1 cellular context compared by ENCODE assay signal in genomic region chr20:45833030-45833882, GRCh38.
TF ChIP-seq lines count a peak whose summit lies in the region.

A gene with protein sequence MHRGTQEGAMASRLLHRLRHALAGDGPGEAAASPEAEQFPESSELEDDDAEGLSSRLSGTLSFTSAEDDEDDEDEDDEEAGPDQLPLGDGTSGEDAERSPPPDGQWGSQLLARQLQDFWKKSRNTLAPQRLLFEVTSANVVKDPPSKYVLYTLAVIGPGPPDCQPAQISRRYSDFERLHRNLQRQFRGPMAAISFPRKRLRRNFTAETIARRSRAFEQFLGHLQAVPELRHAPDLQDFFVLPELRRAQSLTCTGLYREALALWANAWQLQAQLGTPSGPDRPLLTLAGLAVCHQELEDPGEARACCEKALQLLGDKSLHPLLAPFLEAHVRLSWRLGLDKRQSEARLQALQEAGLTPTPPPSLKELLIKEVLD (plus strand): TSS chr20:45833799. CDS start chr20:45833920, 121 bp downstream.

TF ChIP-seq in HepG2, 621 proteins besides CTCF, POLR2A, EP300 and RAD21 (continued from another document):
- TF ChIP-seq TFE3 (CRISPR knock-in tag; IDR thresholded peaks at IDR 0.05) (peak; percentile 12), ZC3H13 (CRISPR knock-in tag; IDR thresholded peaks at IDR 0.05) (0 out of 2 replicates have a peak, but pooled peaks have one; percentile 32), ATF7-NPFF (CRISPR knock-in tag; IDR thresholded peaks at IDR 0.05; ENCODE audit: low read depth) (peak; percentile 88), MAFG (CRISPR knock-in tag; IDR thresholded peaks at IDR 0.05) (no peak), ZNF709 (CRISPR knock-in tag; IDR thresholded peaks at IDR 0.05) (0 out of 2 replicates have a peak, but pooled peaks have one; percentile 46), ZMAT3 (CRISPR knock-in tag; conservative IDR thresholded peaks at IDR 0.05) (no peak; the same call in 1 of the 2 replicates), ZSCAN29 (CRISPR knock-in tag; conservative IDR thresholded peaks at IDR 0.05) (peak; percentile 94), FOXC1 (CRISPR knock-in tag; IDR thresholded peaks at IDR 0.05; ENCODE audit: borderline replicate concordance) (0 out of 2 replicates have a peak, but pooled peaks have one; percentile 21), MEIS1 (CRISPR knock-in tag; IDR thresholded peaks at IDR 0.05; ENCODE audit: borderline replicate concordance) (peak; percentile 82; the same call in 1 of the 2 replicates), ZNF749 (CRISPR knock-in tag; IDR thresholded peaks at IDR 0.05; ENCODE audit: borderline replicate concordance) (peak; percentile 53), SOX13 (IDR thresholded peaks at IDR 0.05) (no peak), SOX13 (CRISPR knock-in tag; conservative IDR thresholded peaks at IDR 0.05 in 1 of 2, IDR thresholded peaks at IDR 0.05 in 1 of 2) (peak in 1 of 2 experiments; percentile 73; a peak in 2 of 4 replicates), ZNF232 (CRISPR knock-in tag; IDR thresholded peaks at IDR 0.05; ENCODE audit: borderline replicate concordance) (peak; percentile 68; the same call in 1 of the 2 replicates), ZNF432 (CRISPR knock-in tag; IDR thresholded peaks at IDR 0.05; ENCODE audit: borderline replicate concordance) (no peak), SALL2 (CRISPR knock-in tag; IDR thresholded peaks at IDR 0.05) (peak; percentile 83; the same call in 1 of the 2 replicates), PITX1 (CRISPR knock-in tag; IDR thresholded peaks at IDR 0.05) (peak; percentile 26; the same call in 1 of the 2 replicates), SMARCC2 (IDR thresholded peaks at IDR 0.05) (no peak), ZNF839 (CRISPR knock-in tag; IDR thresholded peaks at IDR 0.05; ENCODE audit: borderline replicate concordance) (0 out of 2 replicates have a peak, but pooled peaks have one; percentile 26), CHD2 (IDR thresholded peaks at IDR 0.05; ENCODE audit: low read depth, low read length) (peak; percentile 80), ZNF569 (CRISPR knock-in tag; IDR thresholded peaks at IDR 0.05; ENCODE audit: borderline replicate concordance) (no peak), ZNF230 (CRISPR knock-in tag; IDR thresholded peaks at IDR 0.05) (peak; percentile 26), GATAD1 (CRISPR knock-in tag; IDR thresholded peaks at IDR 0.05) (peak; percentile 71), SNAI1 (CRISPR knock-in tag; IDR thresholded peaks at IDR 0.05; ENCODE audit: borderline replicate concordance) (peak; percentile 37; the same call in 1 of the 2 replicates)
- TF ChIP-seq, protein P1, sequence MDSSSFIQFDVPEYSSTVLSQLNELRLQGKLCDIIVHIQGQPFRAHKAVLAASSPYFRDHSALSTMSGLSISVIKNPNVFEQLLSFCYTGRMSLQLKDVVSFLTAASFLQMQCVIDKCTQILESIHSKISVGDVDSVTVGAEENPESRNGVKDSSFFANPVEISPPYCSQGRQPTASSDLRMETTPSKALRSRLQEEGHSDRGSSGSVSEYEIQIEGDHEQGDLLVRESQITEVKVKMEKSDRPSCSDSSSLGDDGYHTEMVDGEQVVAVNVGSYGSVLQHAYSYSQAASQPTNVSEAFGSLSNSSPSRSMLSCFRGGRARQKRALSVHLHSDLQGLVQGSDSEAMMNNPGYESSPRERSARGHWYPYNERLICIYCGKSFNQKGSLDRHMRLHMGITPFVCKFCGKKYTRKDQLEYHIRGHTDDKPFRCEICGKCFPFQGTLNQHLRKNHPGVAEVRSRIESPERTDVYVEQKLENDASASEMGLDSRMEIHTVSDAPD (CRISPR knock-in tag; IDR thresholded peaks at IDR 0.05), result 0 out of 2 replicates have a peak, but pooled peaks have one; percentile 28
- TF ChIP-seq, protein P2, sequence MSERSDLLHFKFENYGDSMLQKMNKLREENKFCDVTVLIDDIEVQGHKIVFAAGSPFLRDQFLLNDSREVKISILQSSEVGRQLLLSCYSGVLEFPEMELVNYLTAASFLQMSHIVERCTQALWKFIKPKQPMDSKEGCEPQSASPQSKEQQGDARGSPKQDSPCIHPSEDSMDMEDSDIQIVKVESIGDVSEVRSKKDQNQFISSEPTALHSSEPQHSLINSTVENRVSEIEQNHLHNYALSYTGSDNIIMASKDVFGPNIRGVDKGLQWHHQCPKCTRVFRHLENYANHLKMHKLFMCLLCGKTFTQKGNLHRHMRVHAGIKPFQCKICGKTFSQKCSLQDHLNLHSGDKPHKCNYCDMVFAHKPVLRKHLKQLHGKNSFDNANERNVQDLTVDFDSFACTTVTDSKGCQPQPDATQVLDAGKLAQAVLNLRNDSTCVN (CRISPR knock-in tag; IDR thresholded peaks at IDR 0.05; ENCODE audit: borderline replicate concordance), result peak; percentile 5; the same call in 1 of the 2 replicates
- TF ChIP-seq, protein P3, sequence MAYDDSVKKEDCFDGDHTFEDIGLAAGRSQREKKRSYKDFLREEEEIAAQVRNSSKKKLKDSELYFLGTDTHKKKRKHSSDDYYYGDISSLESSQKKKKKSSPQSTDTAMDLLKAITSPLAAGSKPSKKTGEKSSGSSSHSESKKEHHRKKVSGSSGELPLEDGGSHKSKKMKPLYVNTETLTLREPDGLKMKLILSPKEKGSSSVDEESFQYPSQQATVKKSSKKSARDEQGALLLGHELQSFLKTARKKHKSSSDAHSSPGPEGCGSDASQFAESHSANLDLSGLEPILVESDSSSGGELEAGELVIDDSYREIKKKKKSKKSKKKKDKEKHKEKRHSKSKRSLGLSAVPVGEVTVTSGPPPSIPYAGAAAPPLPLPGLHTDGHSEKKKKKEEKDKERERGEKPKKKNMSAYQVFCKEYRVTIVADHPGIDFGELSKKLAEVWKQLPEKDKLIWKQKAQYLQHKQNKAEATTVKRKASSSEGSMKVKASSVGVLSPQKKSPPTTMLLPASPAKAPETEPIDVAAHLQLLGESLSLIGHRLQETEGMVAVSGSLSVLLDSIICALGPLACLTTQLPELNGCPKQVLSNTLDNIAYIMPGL (CRISPR knock-in tag; IDR thresholded peaks at IDR 0.05; ENCODE audit: borderline replicate concordance in 1 of 2, low read depth in 1 of 2), result peak in 1 of 2 experiments; percentile 83; a peak in 2 of 4 replicates
- TF ChIP-seq, protein P4, sequence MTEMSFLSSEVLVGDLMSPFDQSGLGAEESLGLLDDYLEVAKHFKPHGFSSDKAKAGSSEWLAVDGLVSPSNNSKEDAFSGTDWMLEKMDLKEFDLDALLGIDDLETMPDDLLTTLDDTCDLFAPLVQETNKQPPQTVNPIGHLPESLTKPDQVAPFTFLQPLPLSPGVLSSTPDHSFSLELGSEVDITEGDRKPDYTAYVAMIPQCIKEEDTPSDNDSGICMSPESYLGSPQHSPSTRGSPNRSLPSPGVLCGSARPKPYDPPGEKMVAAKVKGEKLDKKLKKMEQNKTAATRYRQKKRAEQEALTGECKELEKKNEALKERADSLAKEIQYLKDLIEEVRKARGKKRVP (CRISPR knock-in tag; IDR thresholded peaks at IDR 0.05), result peak; percentile 8 to 94; a peak in 2 of 4 replicates
- TF ChIP-seq, protein P5, sequence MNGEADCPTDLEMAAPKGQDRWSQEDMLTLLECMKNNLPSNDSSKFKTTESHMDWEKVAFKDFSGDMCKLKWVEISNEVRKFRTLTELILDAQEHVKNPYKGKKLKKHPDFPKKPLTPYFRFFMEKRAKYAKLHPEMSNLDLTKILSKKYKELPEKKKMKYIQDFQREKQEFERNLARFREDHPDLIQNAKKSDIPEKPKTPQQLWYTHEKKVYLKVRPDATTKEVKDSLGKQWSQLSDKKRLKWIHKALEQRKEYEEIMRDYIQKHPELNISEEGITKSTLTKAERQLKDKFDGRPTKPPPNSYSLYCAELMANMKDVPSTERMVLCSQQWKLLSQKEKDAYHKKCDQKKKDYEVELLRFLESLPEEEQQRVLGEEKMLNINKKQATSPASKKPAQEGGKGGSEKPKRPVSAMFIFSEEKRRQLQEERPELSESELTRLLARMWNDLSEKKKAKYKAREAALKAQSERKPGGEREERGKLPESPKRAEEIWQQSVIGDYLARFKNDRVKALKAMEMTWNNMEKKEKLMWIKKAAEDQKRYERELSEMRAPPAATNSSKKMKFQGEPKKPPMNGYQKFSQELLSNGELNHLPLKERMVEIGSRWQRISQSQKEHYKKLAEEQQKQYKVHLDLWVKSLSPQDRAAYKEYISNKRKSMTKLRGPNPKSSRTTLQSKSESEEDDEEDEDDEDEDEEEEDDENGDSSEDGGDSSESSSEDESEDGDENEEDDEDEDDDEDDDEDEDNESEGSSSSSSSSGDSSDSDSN (CRISPR knock-in tag; IDR thresholded peaks at IDR 0.05), result peak; percentile 94
